In genomic region chr12:92621312-92621711, GRCh38 we compare ENCODE assay signal across 15 cellular contexts.
A peak's percentile ranks its signal among the peaks of the same experiment; 100 is the strongest.
DNase-seq lines count a peak whose midpoint lies in the region; ATAC-seq and TF ChIP-seq lines count a peak whose summit lies in the region.
"Had no signal": no experiment of that assay in that cellular context is flagged by ENCODE, and none has a peak within 500 bp of the region (broad histone marks: within the 10 kb centered on the region; RNA-seq: fewer than 3 reads in every experiment).

No MANE protein-coding gene starts in this region.

- TF ChIP-seq CTCF in PC-3 (conservative IDR thresholded peaks at IDR 0.05; ENCODE audit: low read depth, low read length) (no peak), endodermal cell (conservative IDR thresholded peaks at IDR 0.05) (no peak), osteoblast (IDR thresholded peaks at IDR 0.05; ENCODE audit: extremely low read depth, low read depth, low read length) (no peak)

- no peaks in the 10 kb centered on the region for H3F3A ChIP-seq in PC-3 (ENCODE audit: low read length, unreplicated experiment)

- H4K20me1 ChIP-seq in PC-3 (ENCODE audit: low read length) (no peaks in the 10 kb centered on the region), osteoblast (ENCODE audit: insufficient read depth, low read length) (no peaks in the 10 kb centered on the region)
- H4K20me1 ChIP-seq: BLaER1 had no signal

- H3K4me3 Mint-ChIP-seq in endodermal cell, result no peak overlapping the region
- H3K4me3 Mint-ChIP-seq: CD8-positive, alpha-beta memory T cell had no signal

- intact Hi-C loops in PC-3 (cut with micrococcal nuclease), result no loop called here

- H3K79me2 ChIP-seq in ACC112 (ENCODE audit: control insufficient read depth, insufficient read depth, low read length, unreplicated experiment) (no peaks in the 10 kb centered on the region), PC-3 (ENCODE audit: low read length) (no peaks in the 10 kb centered on the region), osteoblast (ENCODE audit: insufficient read depth, low read length) (no peaks in the 10 kb centered on the region)

- POLR2A ChIA-PET in PC-3 (lab: Charles Lee; ENCODE audit: unreplicated experiment), result no interaction called here

- H3K4me3 ChIP-seq in ACC112 (ENCODE audit: low read depth, low read length) (no peak overlapping the region), PC-3 (ENCODE audit: low read length) (no peak overlapping the region), endodermal cell (ENCODE audit: low read length) (peak overlapping the region; percentile 59), osteoblast (ENCODE audit: insufficient read depth, low read length) (no peak overlapping the region)
- H3K4me3 ChIP-seq: BLaER1, GM23248 had no signal

- H3K9me3 ChIP-seq in PC-3 (ENCODE audit: low read length) (no peaks in the 10 kb centered on the region), endodermal cell (ENCODE audit: control insufficient read depth, low read length) (peaks cover 47% of the 10 kb centered on the region), osteoblast (ENCODE audit: low read depth, low read length) (no peaks in the 10 kb centered on the region)
- H3K9me3 ChIP-seq: BLaER1, Caco-2 had no signal

- peaks cover 1% of the 10 kb centered on the region for H3K4me1 Mint-ChIP-seq in endodermal cell
- H3K4me1 Mint-ChIP-seq: CD8-positive, alpha-beta memory T cell had no signal

- no peak for ATAC-seq in PC-3
- ATAC-seq in left lobe of liver, result no peak
- ATAC-seq: HCT116 had no signal

- H3K27me3 ChIP-seq in ACC112 (ENCODE audit: insufficient read depth, low read length), result no peaks in the 10 kb centered on the region
- H3K27me3 ChIP-seq in PC-3 (ENCODE audit: low read length), result no peaks in the 10 kb centered on the region
- H3K27me3 ChIP-seq in endodermal cell (ENCODE audit: control insufficient read depth, insufficient read depth, low read length, poor library complexity, severe bottlenecking), result peaks cover 6% of the 10 kb centered on the region
- H3K27me3 ChIP-seq in osteoblast (ENCODE audit: insufficient read depth, low read length), result no peaks in the 10 kb centered on the region
- H3K27me3 ChIP-seq: BLaER1 had no signal

- H3K4me2 ChIP-seq in PC-3 (ENCODE audit: low read length) (no peak overlapping the region), osteoblast (ENCODE audit: insufficient read depth, low read length) (no peak overlapping the region)
- H3K4me2 ChIP-seq: BLaER1 had no signal

- BruUV-seq in PC-3 (replicated peaks; lab: Mats Ljungman, UMichigan), result no TSS peak

- no peak overlapping the region for H3K27ac Mint-ChIP-seq in endodermal cell

- H3K9me3 Mint-ChIP-seq in endodermal cell, result peaks cover 17% of the 10 kb centered on the region

- 93% methylated on average over 4 of the region's 4 CpGs; no CpG with 5 or more reads in 1 of the 2 experiments for WGBS in endodermal cell (ENCODE audit: insufficient coverage in 1 of 2, insufficient read length in 1 of 2), 2 experiments

- 0 out of 2 replicates have a peak overlapping the region, but pooled peaks have one; percentile 43 for H3K9ac ChIP-seq in PC-3 (ENCODE audit: low read length)
- H3K9ac ChIP-seq in endodermal cell (ENCODE audit: extremely low read depth, low read length, poor library complexity, severe bottlenecking), result no peak overlapping the region
- H3K9ac ChIP-seq: BLaER1, GM23248 had no signal

- no peaks in the 10 kb centered on the region for H3K36me3 Mint-ChIP-seq in endodermal cell (ENCODE audit: low read depth)

- no peak overlapping the region for H2AFZ ChIP-seq in ACC112 (ENCODE audit: low read length, unreplicated experiment)
- no peak overlapping the region for H2AFZ ChIP-seq in PC-3 (ENCODE audit: low read length)
- no peak overlapping the region for H2AFZ ChIP-seq in osteoblast (ENCODE audit: low read length)
- H2AFZ ChIP-seq: GM23248 had no signal

- H3K27me3 Mint-ChIP-seq in endodermal cell (ENCODE audit: insufficient read depth), result peaks cover 8% of the 10 kb centered on the region

- no peak for DNase-seq in PC-3
- no peak for DNase-seq in endodermal cell
- no peak for DNase-seq in osteoblast (ENCODE audit: insufficient read length, low spot score, missing footprints)
- DNase-seq in stimulated activated CD4-positive, alpha-beta T cell treated with anti-CD3 and anti-CD28 coated beads, Interleukin-4, amount 100 ng/mL, for 24 hours, result no peak
- no peak for DNase-seq in left lobe of liver (ENCODE audit: low spot score)
- no peak for DNase-seq in cerebellar nuclear complex (lab: John Stamatoyannopoulos, UW)
- DNase-seq: Caco-2; CD8-positive, alpha-beta memory T cell; DMS53; GF-D8 had no signal

- H3K36me3 ChIP-seq in ACC112 (ENCODE audit: insufficient read depth, low read length) (no peaks in the 10 kb centered on the region), PC-3 (ENCODE audit: low read depth, low read length) (no peaks in the 10 kb centered on the region), endodermal cell (ENCODE audit: control insufficient read depth, insufficient read depth, low read length) (no peaks in the 10 kb centered on the region), osteoblast (ENCODE audit: insufficient read depth, low read length) (no peaks in the 10 kb centered on the region)
- H3K36me3 ChIP-seq: BLaER1 had no signal

- H3K9me2 ChIP-seq in PC-3 (replicated peaks; ENCODE audit: low read length), result no peaks in the 10 kb centered on the region

- CTCF ChIA-PET in PC-3 (lab: Charles Lee), result no interaction called here

- H3K27ac ChIP-seq in ACC112 (ENCODE audit: low read depth, low read length), result peak overlapping the region; percentile 71; the same call in 1 of the 2 replicates
- H3K27ac ChIP-seq in PC-3 (ENCODE audit: low read length), result peak overlapping the region; percentile 88
- no peak overlapping the region for H3K27ac ChIP-seq in endodermal cell (ENCODE audit: low read depth, low read length)
- peak overlapping the region; percentile 3 for H3K27ac ChIP-seq in osteoblast (ENCODE audit: low read depth, low read length)
- H3K27ac ChIP-seq: BLaER1, HL-60 had no signal

- H3K4me1 ChIP-seq in ACC112 (ENCODE audit: control insufficient read depth, insufficient read depth, low read length, unreplicated experiment) (peaks cover 42% of the 10 kb centered on the region), PC-3 (ENCODE audit: insufficient read depth, low read length) (peaks cover 51% of the 10 kb centered on the region), endodermal cell (ENCODE audit: control insufficient read depth, insufficient read depth, low read length) (no peaks in the 10 kb centered on the region), osteoblast (ENCODE audit: insufficient read depth, low read length) (peaks cover 46% of the 10 kb centered on the region)
- H3K4me1 ChIP-seq: BLaER1, Caco-2 had no signal
